Comparison of ENCODE assay signal across 8 cellular contexts in the genomic region with DNA sequence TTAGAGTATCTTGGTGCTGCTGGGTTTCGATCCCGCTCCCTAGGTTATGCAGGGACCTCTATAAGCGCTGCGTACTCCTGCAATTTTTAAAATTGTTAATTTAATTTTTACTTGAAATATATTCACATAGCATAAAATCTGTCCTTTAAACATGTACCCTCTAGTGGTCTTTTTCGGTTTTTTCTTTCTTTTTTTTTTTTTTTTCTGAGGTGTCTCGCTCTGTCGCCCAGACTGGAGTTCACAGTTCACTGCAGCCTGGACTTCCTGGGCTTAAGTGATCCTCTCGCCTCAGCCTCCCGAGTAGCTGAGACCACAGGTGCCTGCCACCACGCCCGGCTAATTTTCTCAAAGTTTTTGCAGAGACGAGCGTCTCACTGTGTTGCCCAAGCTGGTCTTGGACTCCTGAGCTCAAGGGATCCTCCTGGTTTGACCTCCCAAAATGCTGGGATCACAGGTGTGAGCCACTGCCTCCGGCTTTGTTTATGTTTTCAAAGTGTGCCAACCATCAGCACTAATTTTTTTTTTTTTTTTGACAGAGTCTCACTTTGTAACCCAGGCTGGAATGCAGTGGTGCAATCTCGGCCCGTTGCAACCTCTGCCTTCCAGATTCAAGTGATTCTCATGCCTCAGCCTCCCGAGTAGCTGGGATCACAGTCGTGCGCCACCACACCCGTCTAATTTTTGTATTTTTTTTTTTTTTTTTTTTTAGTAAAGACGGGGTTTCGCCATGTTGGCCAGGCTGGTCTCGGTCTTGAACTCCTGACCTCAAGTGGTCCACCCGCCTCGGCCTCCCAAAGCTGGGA. TPM values are rescaled to one million over a fixed set of nuclear protein-coding genes. Genes with fewer than 3 reads are reported as not detected.
DNase-seq lines count a peak whose midpoint lies in the region; ATAC-seq, FAIRE-seq and TF ChIP-seq lines count a peak whose summit lies in the region.

No MANE protein-coding gene starts in this region.

- no peak for FAIRE-seq in small intestine (lab: Jason Lieb, UNC)

- H3K36me3 ChIP-seq in WERI-Rb-1 (peaks cover 27% of the 10 kb centered on the region), cardiac muscle cell (no peaks in the 10 kb centered on the region), small intestine (ENCODE audit: control insufficient read depth in 2 of 2, insufficient read depth in 2 of 2, low read length in 2 of 2) (no peaks in the 10 kb centered on the region)

- 37 to 50% (median 41%) methylated on average over 22 to 25 of the region's 25 CpGs for WGBS in small intestine, 3 donors

- no peak for TF ChIP-seq CTCF in WERI-Rb-1 (IDR thresholded peaks at IDR 0.05; ENCODE audit: low read depth, low read length)
- peak; percentile 30 for TF ChIP-seq CTCF in cardiac muscle cell (IDR thresholded peaks at IDR 0.05; ENCODE audit: low read depth, low read length)

- ATAC-seq in GM18502 (IDR thresholded peaks at IDR 0.05; ENCODE audit: poor library complexity, unreplicated experiment), result peak; percentile 16
- ATAC-seq in HG02798 (IDR thresholded peaks at IDR 0.05; ENCODE audit: poor library complexity, unreplicated experiment), result peak; percentile 0

- peaks cover 8% of the 10 kb centered on the region for H3K4me1 ChIP-seq in cardiac muscle cell (ENCODE audit: low read depth)
- H3K4me1 ChIP-seq in small intestine (ENCODE audit: control insufficient read depth in 2 of 2, insufficient read depth in 1 of 2, low read depth in 1 of 2, low read length in 1 of 2), result no peaks in the 10 kb centered on the region

- H3K27me3 ChIP-seq in WERI-Rb-1 (ENCODE audit: insufficient read depth, low read depth, severe bottlenecking) (no peaks in the 10 kb centered on the region), cardiac muscle cell (no peaks in the 10 kb centered on the region), small intestine (ENCODE audit: control insufficient read depth in 2 of 2, insufficient read depth in 2 of 2, low read length in 2 of 2) (no peaks in the 10 kb centered on the region)

- DNase-seq in WERI-Rb-1, result no peak
- peak in 1 of 2 donors; percentile 13 for DNase-seq in cardiac muscle cell (ENCODE audit: low read depth in 1 of 2, low spot score in 1 of 2)
- DNase-seq in small intestine, result no peak
- DNase-seq in NCI-H187 treated with DMSO at 0.1 percent for 48 hours (lab: John Stamatoyannopoulos, UW), result no peak
- no peak for DNase-seq in anterior cingulate cortex (lab: John Stamatoyannopoulos, UW)
- no peak for DNase-seq in NCI-H146 (lab: John Stamatoyannopoulos, UW)

- H3K4me3 ChIP-seq in WERI-Rb-1 (ENCODE audit: low read depth, low read length) (peak overlapping the region; percentile 97), cardiac muscle cell (peak overlapping the region; percentile 92), small intestine (ENCODE audit: low read depth in 1 of 2, low read length in 2 of 2) (peak overlapping the region; percentile 6 to 90)

- H3K9me3 ChIP-seq in WERI-Rb-1 (ENCODE audit: severe bottlenecking) (peaks cover 4% of the 10 kb centered on the region), cardiac muscle cell (ENCODE audit: low read depth) (no peaks in the 10 kb centered on the region), small intestine (ENCODE audit: control insufficient read depth, low read depth) (no peaks in the 10 kb centered on the region)

- H3K27ac ChIP-seq in WERI-Rb-1 (peak overlapping the region; percentile 99), cardiac muscle cell (no peak overlapping the region), small intestine (ENCODE audit: low read depth in 1 of 2, low read length in 1 of 2) (peak overlapping the region in 1 of 2 donors; percentile 97)

RNA-seq across cellular contexts. Expression of gene MOB1A, which starts 0.6 kb away (rescaled TPM):
- 43.3 and 60.4 TPM in 2 replicates for total RNA-seq in cardiac muscle cell
- polyA plus RNA-seq in cardiac muscle cell, result 32.8 and 64.0 TPM in 2 replicates
- polyA plus RNA-seq in small intestine, result 10 to 100 TPM; 41.3 to 50.1 (median 43.9) TPM

RNA-seq across cellular contexts. Expression of gene MTHFD2, which starts 19.2 kb away (rescaled TPM):
- 15.6 and 21.2 TPM in 2 replicates for total RNA-seq in cardiac muscle cell
- polyA plus RNA-seq in cardiac muscle cell (21.1 and 24.3 TPM in 2 replicates), small intestine (100 to 1,000 TPM in 1 of 3 donors, 10 to 100 TPM in 1, 1 to 10 TPM in 1; 8.1 to 114 (median 12.4) TPM)

RNA-seq across cellular contexts. Expression of gene BOLA3, which starts 31.6 kb away (rescaled TPM):
- total RNA-seq in cardiac muscle cell, result 27.0 and 97.0 TPM in 2 replicates
- polyA plus RNA-seq in cardiac muscle cell, result 54.6 and 124 TPM in 2 replicates
- 10 to 100 TPM; 57.3 to 75.8 (median 62.8) TPM for polyA plus RNA-seq in small intestine
